In genomic region chr6:10412948-10413849, GRCh38 we compare ENCODE assay signal across 8 cellular contexts. TPM values are rescaled to one million over a fixed set of nuclear protein-coding genes. Genes with fewer than 3 reads are reported as not detected.
A peak's percentile ranks its signal among the peaks of the same experiment; 100 is the strongest.
DNase-seq lines count a peak whose midpoint lies in the region; ATAC-seq and TF ChIP-seq lines count a peak whose summit lies in the region.

No MANE protein-coding gene starts in this region.

- H3K9me3 ChIP-seq in cardiac muscle cell (ENCODE audit: low read depth): no peaks in the 10 kb centered on the region

- TF ChIP-seq CTCF in cardiac muscle cell (IDR thresholded peaks at IDR 0.05; ENCODE audit: low read depth, low read length) (peak; percentile 5), type B pancreatic cell (conservative IDR thresholded peaks at IDR 0.05) (peak; percentile 3)

- H3K36me3 ChIP-seq in cardiac muscle cell: no peaks in the 10 kb centered on the region

- DNase-seq in cardiac muscle cell (ENCODE audit: low read depth in 1 of 2, low spot score in 1 of 2): no peak
- no peak for DNase-seq in Right ventricle myocardium inferior (ENCODE audit: missing footprints)
- DNase-seq in activated naive CD8-positive, alpha-beta T cell treated with anti-CD3 and anti-CD28 coated beads, Interleukin-2, amount 10 ng/mL, durations not matched to agents 7 days and 5 days: no peak
- DNase-seq in kidney tubule cell (ENCODE audit: low spot score): peak; percentile 44
- DNase-seq in type B pancreatic cell (ENCODE audit: extremely low spot score, unreplicated experiment): peak; percentile 77
- DNase-seq in hypothalamus (lab: John Stamatoyannopoulos, UW): no peak
- no peak for DNase-seq in stimulated activated naive CD4-positive, alpha-beta T cell treated with Interleukin-2 at 50 U/mL for 16 hours (lab: John Stamatoyannopoulos, UW)

- intact Hi-C loops in Right ventricle myocardium inferior (cut with DNase I): no loop called here

- H3K36me3 Mint-ChIP-seq in activated naive CD8-positive, alpha-beta T cell treated with anti-CD3 and anti-CD28 coated beads, Interleukin-2, amount 10 ng/mL, durations not matched to agents 7 days and 5 days: peaks cover 18% of the 10 kb centered on the region
- peaks cover 53% of the 10 kb centered on the region for H3K36me3 Mint-ChIP-seq in type B pancreatic cell

- H3K4me3 Mint-ChIP-seq in activated naive CD8-positive, alpha-beta T cell treated with anti-CD3 and anti-CD28 coated beads, Interleukin-2, amount 10 ng/mL, durations not matched to agents 7 days and 5 days: peak overlapping the region; percentile 82
- peak overlapping the region; percentile 95 for H3K4me3 Mint-ChIP-seq in type B pancreatic cell

- H3K27ac ChIP-seq in cardiac muscle cell: no peak overlapping the region

- H3K27ac Mint-ChIP-seq in activated naive CD8-positive, alpha-beta T cell treated with anti-CD3 and anti-CD28 coated beads, Interleukin-2, amount 10 ng/mL, durations not matched to agents 7 days and 5 days: peak overlapping the region; percentile 63
- H3K27ac Mint-ChIP-seq in type B pancreatic cell: peak overlapping the region; percentile 98

- H3K4me1 ChIP-seq in cardiac muscle cell (ENCODE audit: low read depth): peaks cover 5% of the 10 kb centered on the region

- POLR2A ChIA-PET in activated naive CD8-positive, alpha-beta T cell treated with anti-CD3 and anti-CD28 coated beads, Interleukin-2, amount 10 ng/mL, durations not matched to agents 7 days and 5 days (lab: Charles Lee): interaction anchor here (1.4 kb wide), 2 partner anchors 14 to 16 kb away, joined by 3 to 4 read pairs; no protein-coding TSS in a partner anchor

- no peak for ATAC-seq in Right ventricle myocardium inferior
- ATAC-seq in HG03571 (IDR thresholded peaks at IDR 0.05; ENCODE audit: unreplicated experiment): peak; percentile 15
- no peak for ATAC-seq in activated naive CD8-positive, alpha-beta T cell treated with anti-CD3 and anti-CD28 coated beads, Interleukin-2, amount 10 ng/mL, durations not matched to agents 7 days and 5 days (ENCODE audit: low read depth)

- peaks cover 100% of the 10 kb centered on the region for H3K27me3 ChIP-seq in cardiac muscle cell

- H3K9me3 Mint-ChIP-seq in activated naive CD8-positive, alpha-beta T cell treated with anti-CD3 and anti-CD28 coated beads, Interleukin-2, amount 10 ng/mL, durations not matched to agents 7 days and 5 days: peaks cover 12% of the 10 kb centered on the region
- H3K9me3 Mint-ChIP-seq in type B pancreatic cell: no peaks in the 10 kb centered on the region

- H3K4me1 Mint-ChIP-seq in activated naive CD8-positive, alpha-beta T cell treated with anti-CD3 and anti-CD28 coated beads, Interleukin-2, amount 10 ng/mL, durations not matched to agents 7 days and 5 days: peaks cover 36% of the 10 kb centered on the region
- H3K4me1 Mint-ChIP-seq in type B pancreatic cell (ENCODE audit: unreplicated experiment): peaks cover 14% of the 10 kb centered on the region

- H3K4me3 ChIP-seq in cardiac muscle cell: peak overlapping the region; percentile 27

- H3K27me3 Mint-ChIP-seq in activated naive CD8-positive, alpha-beta T cell treated with anti-CD3 and anti-CD28 coated beads, Interleukin-2, amount 10 ng/mL, durations not matched to agents 7 days and 5 days: peaks cover 94% of the 10 kb centered on the region
- H3K27me3 Mint-ChIP-seq in type B pancreatic cell: peaks cover 93% of the 10 kb centered on the region

RNA-seq across cellular contexts. Expression of gene TFAP2A, which starts 1.7 kb away (rescaled TPM):
- total RNA-seq in cardiac muscle cell (not detected in 2 replicates), Right ventricle myocardium inferior (0.43 TPM), type B pancreatic cell (ENCODE audit: low replicate concordance) (66.6 and 143 TPM in 2 replicates)
- 0.17 and 0.26 TPM in 2 replicates for polyA plus RNA-seq in cardiac muscle cell
- total RNA-seq in activated naive CD8-positive, alpha-beta T cell treated with anti-CD3 and anti-CD28 coated beads, Interleukin-2, amount 10 ng/mL, durations not matched to agents 7 days and 5 days: not detected

Comparison
In these comparisons a context has a peak if more than half of its experiments do, and no peak if none do; other contexts are left out.
1. DNase-seq: peak in kidney tubule cell (single experiment) and type B pancreatic cell (single experiment); none in cardiac muscle cell (0 of 2), Right ventricle myocardium inferior (single experiment), activated naive CD8-positive, alpha-beta T cell treated with anti-CD3 and anti-CD28 coated beads, Interleukin-2, amount 10 ng/mL, durations not matched to agents 7 days and 5 days (single experiment), hypothalamus (0 of 51) and stimulated activated naive CD4-positive, alpha-beta T cell treated with Interleukin-2 at 50 U/mL for 16 hours (single experiment).
2. RNA of gene TFAP2A, which starts 1.7 kb away (total RNA-seq): 66.6 to 143 TPM in type B pancreatic cell; 0.43 TPM in Right ventricle myocardium inferior (single experiment), not detected in activated naive CD8-positive, alpha-beta T cell treated with anti-CD3 and anti-CD28 coated beads, Interleukin-2, amount 10 ng/mL, durations not matched to agents 7 days and 5 days and not detected in cardiac muscle cell; every median in the first group is over 10 times any median in the second.